8 cellular contexts compared by ENCODE assay signal in genomic region chr9:72527801-72528195, GRCh38. TPM values are rescaled to one million over a fixed set of nuclear protein-coding genes. Genes with fewer than 3 reads are reported as not detected.
DNase-seq lines count a peak whose midpoint lies in the region; ATAC-seq and TF ChIP-seq lines count a peak whose summit lies in the region.
"Had no signal": no experiment of that assay in that cellular context is flagged by ENCODE, and none has a peak within 500 bp of the region (broad histone marks: within the 10 kb centered on the region; RNA-seq: fewer than 3 reads in every experiment).

No MANE protein-coding gene starts in this region.

- H3K9me3 ChIP-seq in H9 (ENCODE audit: control insufficient read depth, low read depth, low read length) (no peaks in the 10 kb centered on the region), skeletal muscle tissue (ENCODE audit: control insufficient read depth in 3 of 3, low read length in 3 of 3) (no peaks in the 10 kb centered on the region)

- DNase-seq in H9: no peak
- DNase-seq in fibroblast of gingiva (ENCODE audit: low read depth): peak; percentile 49
- DNase-seq in SW 1271 (lab: John Stamatoyannopoulos, UW): no peak
- DNase-seq in cardiac septum (ENCODE audit: low spot score): no peak

- ATAC-seq in SK-N-SH treated with all-trans-retinoic acid at 6 μM for 48 hours (peak; percentile 30; the same call in 2 of the 3 replicates), GM21619 (IDR thresholded peaks at IDR 0.05; ENCODE audit: unreplicated experiment) (no peak)

- no peak overlapping the region for H2BK15ac ChIP-seq in H9 (ENCODE audit: low read depth, low read length)

- H3T11ph ChIP-seq in H9 (ENCODE audit: low read length): no peak overlapping the region

- H2AFZ ChIP-seq in H9 (ENCODE audit: low read length): peak overlapping the region; percentile 10

- no peaks in the 10 kb centered on the region for H3K79me2 ChIP-seq in H9 (ENCODE audit: insufficient read depth, low read length)
- H3K79me2 ChIP-seq: parathyroid adenoma had no signal

- H3K4me1 Mint-ChIP-seq in H9: peaks cover 26 to 28% of the 10 kb centered on the region in 2 experiments

- intact Hi-C loops in cardiac septum (cut with DNase I): loop anchor here (5.0 to 10.0 kb wide), 3 partner anchors 50 to 65 kb away; no protein-coding TSS in a partner anchor

- H3K36me3 ChIP-seq in skeletal muscle tissue (ENCODE audit: control insufficient read depth in 3 of 3, insufficient read depth in 3 of 3, low read length in 3 of 3): no peaks in the 10 kb centered on the region

- no peak overlapping the region for H3K27ac ChIP-seq in H9 (ENCODE audit: insufficient read length, low read depth, low read length)
- H3K27ac ChIP-seq in skeletal muscle tissue (ENCODE audit: low read depth, low read length): peak overlapping the region; percentile 67
- H3K27ac ChIP-seq: parathyroid adenoma had no signal

- H3K27me3 Mint-ChIP-seq in H9 (ENCODE audit: low read depth): no peaks in the 10 kb centered on the region; the same call in 1 of the 2 replicates

- H4K20me1 ChIP-seq in H9 (ENCODE audit: control insufficient read depth, insufficient read depth, insufficient read length): no peaks in the 10 kb centered on the region

- H4K5ac ChIP-seq in H9 (ENCODE audit: insufficient read length, low read depth, low read length): no peak overlapping the region

- H3K4me2 ChIP-seq in H9 (ENCODE audit: insufficient read depth, insufficient read length, low read length): peak overlapping the region; percentile 5

- no peak overlapping the region for H2BK5ac ChIP-seq in H9 (ENCODE audit: insufficient read length, low read length)

- H3K27ac Mint-ChIP-seq in H9: peak overlapping the region; percentile 89 to 99 (median 98); a peak in 6 of 7 replicates

- H4K8ac ChIP-seq in H9 (replicated peaks; ENCODE audit: insufficient read length, low read depth, low read length): no peak overlapping the region

- peak overlapping the region; percentile 60 to 71 (median 68) for H3K4me3 ChIP-seq in skeletal muscle tissue (ENCODE audit: low read length in 3 of 3)

- H3K4me1 ChIP-seq in H9 (ENCODE audit: insufficient read depth, low read length) (peaks cover 6% of the 10 kb centered on the region; the same call in 1 of the 2 replicates), skeletal muscle tissue (ENCODE audit: control insufficient read depth in 3 of 3, insufficient read depth in 3 of 3, low read length in 3 of 3) (peaks cover 13 to 16% (median 16%) of the 10 kb centered on the region in 3 donors)
- H3K4me1 ChIP-seq: parathyroid adenoma had no signal

- no peak overlapping the region for H2BK20ac ChIP-seq in H9 (ENCODE audit: low read depth, low read length, poor library complexity, severe bottlenecking)

- peak overlapping the region; percentile 41 to 50 for H3K4me3 Mint-ChIP-seq in H9

- no peak overlapping the region for H3K9ac ChIP-seq in H9 (ENCODE audit: extremely low read depth, insufficient read length, low read length)
- peak overlapping the region; percentile 29 to 80 (median 77) for H3K9ac ChIP-seq in skeletal muscle tissue (ENCODE audit: low read depth in 1 of 3, low read length in 3 of 3)
- H3K9ac ChIP-seq: parathyroid adenoma had no signal

- H3K79me1 ChIP-seq in H9 (ENCODE audit: insufficient read depth, low read depth, low read length, poor library complexity, severe bottlenecking): no peaks in the 10 kb centered on the region

- no peak overlapping the region for H3K4ac ChIP-seq in H9 (ENCODE audit: low read depth, low read length)

- TF ChIP-seq CTCF in H9 (conservative IDR thresholded peaks at IDR 0.05): no peak

- H4K91ac ChIP-seq in H9 (ENCODE audit: insufficient read length, low read depth, low read length): no peak overlapping the region

- H3K9me3 Mint-ChIP-seq in H9: peaks cover 3 to 4% of the 10 kb centered on the region in 2 experiments; a peak in 3 of 5 replicates

- H2BK120ac ChIP-seq in H9 (ENCODE audit: low read depth, low read length, poor library complexity, severe bottlenecking): no peak overlapping the region

- no peak overlapping the region for H3K56ac ChIP-seq in H9 (ENCODE audit: insufficient read length, low read depth, low read length)

- peaks cover 0 to 16% (median 0%) of the 10 kb centered on the region in 3 experiments; a peak in 1 of 7 replicates for H3K36me3 Mint-ChIP-seq in H9 (ENCODE audit: insufficient read depth in 1 of 3, low read depth in 3 of 3)

- no peak overlapping the region for H3K23ac ChIP-seq in H9 (ENCODE audit: insufficient read length, low read depth, low read length)

- H3K14ac ChIP-seq in H9 (ENCODE audit: insufficient read depth, low read length): peak overlapping the region; percentile 36; the same call in 1 of the 2 replicates

- H2AK5ac ChIP-seq in H9 (ENCODE audit: insufficient read length, low read length): no peak overlapping the region

- WGBS in H9 (ENCODE audit: extremely low coverage, insufficient read length, low lambda C conversion rate): no CpG with 5 or more reads among the region's 5 CpGs

- no peaks in the 10 kb centered on the region for H3K27me3 ChIP-seq in H9 (ENCODE audit: insufficient read depth, low read length)
- H3K27me3 ChIP-seq in skeletal muscle tissue (ENCODE audit: control insufficient read depth in 3 of 3, insufficient read depth in 3 of 3, low read length in 3 of 3): no peaks in the 10 kb centered on the region

- H2BK12ac ChIP-seq in H9 (ENCODE audit: insufficient read length, low read depth, low read length): no peak overlapping the region

- H3K18ac ChIP-seq in H9 (ENCODE audit: insufficient read length, low read depth, low read length): peak overlapping the region; percentile 29

- H3K23me2 ChIP-seq in H9 (ENCODE audit: insufficient read length, low read depth, low read length, poor library complexity, severe bottlenecking): no peaks in the 10 kb centered on the region

TF ChIP-seq in SK-N-SH treated with all-trans-retinoic acid at 6 μM for 48 hours, 23 proteins besides CTCF, POLR2A, EP300 and RAD21:
- TF ChIP-seq ISL1 (CRISPR knock-in tag; IDR thresholded peaks at IDR 0.05) (no peak), SNAI2 (CRISPR knock-in tag; IDR thresholded peaks at IDR 0.05) (no peak), ZC3H10 (CRISPR knock-in tag; IDR thresholded peaks at IDR 0.05) (no peak), PPARA (CRISPR knock-in tag; IDR thresholded peaks at IDR 0.05; ENCODE audit: borderline replicate concordance) (no peak), ZNF565 (CRISPR knock-in tag; conservative IDR thresholded peaks at IDR 0.05; ENCODE audit: low read depth) (no peak), BACH2 (CRISPR knock-in tag; IDR thresholded peaks at IDR 0.05; ENCODE audit: borderline replicate concordance) (no peak), ZNF8 (CRISPR knock-in tag; IDR thresholded peaks at IDR 0.05) (no peak), ZNF70 (CRISPR knock-in tag; IDR thresholded peaks at IDR 0.05) (no peak)

RNA-seq across cellular contexts. Expression of gene TMC1, which starts 6.4 kb away (rescaled TPM):
- total RNA-seq in H9 (2021): 2.4 and 2.5 TPM in 2 replicates
- 0.52 TPM for total RNA-seq in skeletal muscle tissue
- total RNA-seq in cardiac septum: 0.27 TPM
